ENCODE assay signal across 18 cellular contexts in the genomic region with DNA sequence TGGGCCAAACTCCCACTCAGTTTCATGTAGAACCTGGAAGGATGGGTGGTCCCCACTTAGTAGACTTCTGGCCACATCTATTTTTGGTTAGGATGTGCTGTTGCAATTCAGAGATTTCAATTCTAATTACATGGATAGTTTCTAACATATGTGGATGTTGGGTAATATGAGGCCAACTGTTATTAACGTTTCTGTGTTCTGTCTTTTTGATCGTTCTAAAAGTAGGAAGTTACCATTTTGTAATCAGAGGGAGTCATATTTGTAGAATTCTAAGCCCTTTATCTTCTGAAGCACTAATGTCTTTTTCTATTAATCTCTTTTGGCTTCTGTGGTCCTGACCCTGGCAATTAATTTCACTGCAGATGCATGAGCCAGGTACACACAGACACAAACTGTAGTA.
"Had no signal": no experiment of that assay in that cellular context is flagged by ENCODE, and none has a peak within 500 bp of the region (broad histone marks: within the 10 kb centered on the region; RNA-seq: fewer than 3 reads in every experiment).

No MANE protein-coding gene starts in this region.

- ATAC-seq: activated naive CD8-positive, alpha-beta T cell treated with anti-CD3 and anti-CD28 coated beads, Interleukin-2, amount 50 U/mL, for 24 hours; activated T-helper 17 cell treated with anti-CD3 and anti-CD28 coated beads, Interleukin-2, amount 50 U/mL, for 72 hours; gastrocnemius medialis; heart left ventricle; natural killer cell treated with Interleukin-12 subunit alpha and Interleukin-12 subunit beta and Interleukin-15 and Interleukin-18, amount 100 ng/mL, for 72 hours; right cardiac atrium; stimulated activated naive CD8-positive, alpha-beta T cell treated with anti-CD3 and anti-CD28 coated beads, Interleukin-15, Interleukin-2, amounts not matched to agents 100 U/mL and 50 U/mL, for 24 hours had no signal

- H3K27ac Mint-ChIP-seq: activated naive CD4-positive, alpha-beta T cell treated with anti-CD3 and anti-CD28 coated beads for 36 hours; activated naive CD8-positive, alpha-beta T cell treated with anti-CD3 and anti-CD28 coated beads, Interleukin-2, amount 50 U/mL, for 24 hours; activated T-helper 17 cell treated with anti-CD3 and anti-CD28 coated beads, Interleukin-2, amount 50 U/mL, for 72 hours; dendritic cell treated with granulocyte-macrophage colony-stimulating factor and Interleukin-4, amounts not matched to agents 40 ng/mL and 50 ng/mL, for 4 days; immature natural killer cell; natural killer cell treated with Interleukin-12 subunit alpha and Interleukin-12 subunit beta and Interleukin-15 and Interleukin-18, amount 100 ng/mL, for 72 hours; progenitor cell of endocrine pancreas had no signal

- H3K9me3 Mint-ChIP-seq: activated naive CD4-positive, alpha-beta T cell treated with anti-CD3 and anti-CD28 coated beads for 36 hours; dendritic cell treated with granulocyte-macrophage colony-stimulating factor and Interleukin-4, amounts not matched to agents 40 ng/mL and 50 ng/mL, for 4 days; natural killer cell treated with Interleukin-12 subunit alpha and Interleukin-12 subunit beta and Interleukin-15 and Interleukin-18, amount 100 ng/mL, for 72 hours had no signal

- H3K27me3 Mint-ChIP-seq: activated T-helper 17 cell treated with anti-CD3 and anti-CD28 coated beads, Interleukin-2, amount 50 U/mL, for 72 hours; dendritic cell treated with granulocyte-macrophage colony-stimulating factor and Interleukin-4, amounts not matched to agents 40 ng/mL and 50 ng/mL, for 4 days; progenitor cell of endocrine pancreas had no signal

- H3K9me3 ChIP-seq: gastrocnemius medialis, heart left ventricle had no signal

- H3K4me3 ChIP-seq: gastrocnemius medialis, heart left ventricle had no signal

- H3K36me3 ChIP-seq: gastrocnemius medialis, heart left ventricle had no signal

- H3K27ac ChIP-seq: epithelial cell of prostate, gastrocnemius medialis, heart left ventricle had no signal

- DNase-seq: activated CD4-positive, alpha-beta T cell treated with anti-CD3 and anti-CD28 coated beads, Interleukin-2, amount 50 U/mL, for 4 hours; activated naive CD4-positive, alpha-beta T cell treated with anti-CD3 and anti-CD28 coated beads for 36 hours; activated naive CD8-positive, alpha-beta T cell treated with anti-CD3 and anti-CD28 coated beads, Interleukin-2, amount 50 U/mL, for 24 hours; effector memory CD4-positive, alpha-beta T cell; gastrocnemius medialis; heart left ventricle; immature natural killer cell; occipital lobe; right cardiac atrium; small intestine; stimulated activated naive CD8-positive, alpha-beta T cell treated with anti-CD3 and anti-CD28 coated beads, Interleukin-15, Interleukin-2, amounts not matched to agents 100 U/mL and 50 U/mL, for 24 hours; T-helper 2 cell; trophoblast cell had no signal

- H3K27me3 ChIP-seq: gastrocnemius medialis, heart left ventricle had no signal

- H3K4me3 Mint-ChIP-seq: activated naive CD4-positive, alpha-beta T cell treated with anti-CD3 and anti-CD28 coated beads for 36 hours; activated naive CD8-positive, alpha-beta T cell treated with anti-CD3 and anti-CD28 coated beads, Interleukin-2, amount 50 U/mL, for 24 hours; activated T-helper 17 cell treated with anti-CD3 and anti-CD28 coated beads, Interleukin-2, amount 50 U/mL, for 72 hours; dendritic cell treated with granulocyte-macrophage colony-stimulating factor and Interleukin-4, amounts not matched to agents 40 ng/mL and 50 ng/mL, for 4 days; immature natural killer cell; natural killer cell treated with Interleukin-12 subunit alpha and Interleukin-12 subunit beta and Interleukin-15 and Interleukin-18, amount 100 ng/mL, for 72 hours had no signal

- H3K4me1 ChIP-seq: gastrocnemius medialis had no signal
